ENCODE assay signal across 7 cellular contexts in the genomic region with DNA sequence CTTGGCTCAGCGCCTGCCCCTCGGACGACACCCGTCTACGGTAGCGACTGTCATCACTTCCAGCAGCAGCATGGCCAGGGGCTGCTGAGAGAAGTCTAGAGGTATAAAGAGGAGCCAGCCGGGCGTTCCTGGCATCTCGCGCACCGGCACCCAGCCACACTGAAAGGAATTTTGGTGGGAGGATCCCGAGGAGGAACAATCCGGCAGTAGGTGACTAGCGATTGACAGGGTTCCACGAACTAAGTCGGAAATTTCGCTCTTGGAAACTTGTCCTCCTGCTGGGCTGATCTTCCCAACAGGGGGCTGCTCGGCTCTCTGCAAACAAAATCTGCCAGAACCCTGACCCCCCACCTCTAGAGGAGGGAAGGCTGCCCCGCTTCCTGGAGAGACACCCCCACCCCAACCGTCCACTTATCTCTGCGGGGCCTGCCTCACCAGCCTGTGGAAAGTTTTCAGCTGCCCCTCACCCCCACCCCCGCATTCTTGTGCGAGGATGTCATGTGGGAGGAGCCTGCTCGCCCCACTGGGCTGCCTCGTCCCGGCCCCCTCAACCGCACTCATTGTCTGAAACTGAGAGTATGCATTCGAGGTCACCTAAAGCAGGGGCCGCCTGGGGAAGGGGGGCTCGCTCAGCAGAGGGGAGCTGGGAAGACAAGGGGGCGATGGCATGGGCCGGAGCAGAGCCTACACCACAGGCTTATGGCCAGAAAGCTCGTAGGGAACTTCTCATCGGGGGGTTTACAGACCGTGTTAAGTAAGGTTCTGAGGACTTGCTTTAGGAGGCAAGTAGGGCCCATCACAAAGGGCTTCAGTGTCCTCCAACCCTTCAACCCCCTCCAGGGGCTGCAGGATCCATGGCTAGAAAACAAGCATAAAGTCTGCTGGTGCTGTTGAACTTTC. TPM values are rescaled to one million over a fixed set of nuclear protein-coding genes. Genes with fewer than 3 reads are reported as not detected.
DNase-seq lines count a peak whose midpoint lies in the region; ATAC-seq and TF ChIP-seq lines count a peak whose summit lies in the region.

No MANE protein-coding gene starts in this region.

- TF ChIP-seq POLR2A in IMR-90 (IDR thresholded peaks at IDR 0.05; ENCODE audit: low read depth, low read length), result peak; percentile 4; the same call in 1 of the 2 replicates

- H3K27me3 ChIP-seq in IMR-90 (ENCODE audit: control insufficient read depth, insufficient read depth, low read length) (no peaks in the 10 kb centered on the region), kidney epithelial cell (ENCODE audit: control insufficient read depth, insufficient read depth, low read length) (no peaks in the 10 kb centered on the region), thoracic aorta (replicated peaks; ENCODE audit: insufficient read depth) (no peaks in the 10 kb centered on the region)

- H4K91ac ChIP-seq in IMR-90 (ENCODE audit: insufficient read depth, low read depth, low read length), result peak overlapping the region; percentile 100

- BruUV-seq in IMR-90 (replicated peaks; lab: Mats Ljungman, UMichigan) (no TSS peak), MCF 10A (replicated peaks; lab: Mats Ljungman, UMichigan) (no TSS peak)

- ATAC-seq in IMR-90 (ENCODE audit: low read depth) (peak; percentile 67), thoracic aorta (ENCODE audit: insufficient number of reproducible peaks, low FRiP score, low read depth) (peak; percentile 5), HG03139 (IDR thresholded peaks at IDR 0.05; ENCODE audit: unreplicated experiment) (no peak)

- peak overlapping the region; percentile 98 for H4K5ac ChIP-seq in IMR-90 (ENCODE audit: low read depth, low read length)

- no peaks in the 10 kb centered on the region for H3K9me3 ChIP-seq in IMR-90 (ENCODE audit: control insufficient read depth, insufficient read depth, low read length)
- H3K9me3 ChIP-seq in thoracic aorta, result no peaks in the 10 kb centered on the region

- peaks cover 33% of the 10 kb centered on the region for H3K9me1 ChIP-seq in IMR-90 (ENCODE audit: insufficient read depth, low read length)

- 0% methylated on average over 10 of the region's 35 CpGs; no CpG with 5 or more reads in 1 of the 2 experiments for WGBS in IMR-90 (ENCODE audit: extremely low coverage in 2 of 2, insufficient read length in 1 of 2), 2 experiments

- H2BK120ac ChIP-seq in IMR-90 (ENCODE audit: low read depth, low read length), result peak overlapping the region; percentile 98

- in situ Hi-C loops in IMR-90 (cut with MboI; ENCODE audit: low sequenced_read_pairs), result no loop called here

- peak overlapping the region; percentile 97 for H2BK20ac ChIP-seq in IMR-90 (ENCODE audit: low read depth, low read length)

- H3K36me3 ChIP-seq in IMR-90 (ENCODE audit: control insufficient read depth, insufficient read depth, low read length) (peaks cover 58% of the 10 kb centered on the region), kidney epithelial cell (ENCODE audit: control insufficient read depth, insufficient read depth, low read length) (peaks cover 9% of the 10 kb centered on the region), thoracic aorta (peaks cover 6% of the 10 kb centered on the region)

- peak overlapping the region; percentile 99 for H2BK5ac ChIP-seq in IMR-90 (ENCODE audit: low read depth, low read length, poor library complexity, severe bottlenecking)

- CTCF ChIA-PET in IMR-90 (lab: Yijun Ruan, JAX) (interaction anchor here (0.9 kb wide), 1 partner anchor 64 kb away, joined by 3 read pairs; no protein-coding TSS in a partner anchor), MCF 10A (lab: Yijun Ruan, JAX) (interaction anchor here (3.1 to 15.2 kb wide), 2 partner anchors 8 to 66 kb away, joined by 17 to 156 read pairs; partner anchors contain the start of gene EPHA2)

- H3K9me3 Mint-ChIP-seq in MCF 10A (ENCODE audit: unreplicated experiment), result no peaks in the 10 kb centered on the region

- H2AK5ac ChIP-seq in IMR-90 (ENCODE audit: low read depth, low read length), result peak overlapping the region; percentile 99

- H3K4me3 ChIP-seq in IMR-90 (ENCODE audit: insufficient read depth, low read depth, low read length), result peak overlapping the region; percentile 13
- H3K4me3 ChIP-seq in kidney epithelial cell (ENCODE audit: low read depth, low read length), result peak overlapping the region; percentile 20
- peak overlapping the region; percentile 70 for H3K4me3 ChIP-seq in thoracic aorta

- peak overlapping the region; percentile 99 for H3K56ac ChIP-seq in IMR-90 (ENCODE audit: extremely low read depth, insufficient read depth, low read length)

- peak overlapping the region; percentile 69 for H3K4me3 Mint-ChIP-seq in MCF 10A (ENCODE audit: unreplicated experiment)

- peak overlapping the region; percentile 100 for H2AK9ac ChIP-seq in IMR-90 (replicated peaks; ENCODE audit: low read depth, low read length, poor library complexity)

- H3K27ac ChIP-seq in IMR-90 (ENCODE audit: insufficient read depth, low read length), result peak overlapping the region; percentile 99
- peak overlapping the region; percentile 91 to 96 for H3K27ac ChIP-seq in thoracic aorta

- no peak for TF ChIP-seq RAD21 in IMR-90 (IDR thresholded peaks at IDR 0.05; ENCODE audit: low read length)

- H2BK15ac ChIP-seq in IMR-90 (ENCODE audit: low read depth, low read length), result peak overlapping the region; percentile 98

- peak overlapping the region; percentile 98 for H3K23ac ChIP-seq in IMR-90 (ENCODE audit: low read depth, low read length)

- H3K36me3 Mint-ChIP-seq in MCF 10A (ENCODE audit: insufficient read depth, unreplicated experiment), result peaks cover 92% of the 10 kb centered on the region

- peak overlapping the region; percentile 53 for H3K27ac Mint-ChIP-seq in MCF 10A (ENCODE audit: low read depth, unreplicated experiment)

- H4K20me1 ChIP-seq in IMR-90 (ENCODE audit: insufficient read depth, low read length), result peaks cover 20% of the 10 kb centered on the region

- H3K9ac ChIP-seq in IMR-90 (ENCODE audit: low read depth, low read length), result peak overlapping the region; percentile 87

- H3K4me1 Mint-ChIP-seq in MCF 10A (ENCODE audit: insufficient read depth, unreplicated experiment), result peaks cover 57% of the 10 kb centered on the region

- peak overlapping the region; percentile 98 for H3K14ac ChIP-seq in IMR-90 (replicated peaks; ENCODE audit: low read depth, low read length)

- POLR2A ChIA-PET in IMR-90 (lab: Charles Lee; ENCODE audit: unreplicated experiment), result interaction anchor here (1.1 kb wide), 1 partner anchor 35 kb away, joined by 4 read pairs; no protein-coding TSS in a partner anchor
- POLR2A ChIA-PET in MCF 10A (lab: Yijun Ruan, JAX), result interaction anchor here (0.8 to 6.7 kb wide), 14 partner anchors 10 to 223 kb away, joined by 3 to 112 read pairs (median 6); partner anchors contain the start of genes CPLANE2 and EPHA2

- H3K79me1 ChIP-seq in IMR-90 (ENCODE audit: low read depth in 1 of 2, low read length in 2 of 2), result peaks cover 16 to 93% of the 10 kb centered on the region in 2 experiments; a peak in 3 of 4 replicates

- peak overlapping the region; percentile 99 for H3K4ac ChIP-seq in IMR-90 (ENCODE audit: low read depth, low read length)

- intact Hi-C loops in IMR-90 (cut with micrococcal nuclease), result loop anchor here (2.0 kb wide), 2 partner anchors 41 to 67 kb away; no protein-coding TSS in a partner anchor
- intact Hi-C loops in MCF 10A (cut with micrococcal nuclease), result loop anchor here (1.0 to 10.0 kb wide), 4 partner anchors 10 to 99 kb away; partner anchors contain the start of gene EPHA2

- no peaks in the 10 kb centered on the region for H3K27me3 Mint-ChIP-seq in MCF 10A (ENCODE audit: insufficient read depth, unreplicated experiment)

- dilution Hi-C loops in IMR-90 (cut with HindIII; ENCODE audit: low sequenced_read_pairs, unreplicated experiment), result no loop called here

- TF ChIP-seq CTCF in IMR-90 (conservative IDR thresholded peaks at IDR 0.05; ENCODE audit: low read depth, low read length), result no peak
- no peak for TF ChIP-seq CTCF in MCF 10A (IDR thresholded peaks at IDR 0.05; ENCODE audit: unreplicated experiment)
- TF ChIP-seq CTCF in kidney epithelial cell (IDR thresholded peaks at IDR 0.05; ENCODE audit: insufficient read depth, low read length, poor library complexity, severe bottlenecking), result no peak
- TF ChIP-seq CTCF in thoracic aorta (IDR thresholded peaks at IDR 0.05), result no peak

- DNase-seq in IMR-90 (peak; percentile 92), MCF 10A (ENCODE audit: unreplicated experiment) (peak; percentile 80), kidney epithelial cell (ENCODE audit: low read depth) (peak; percentile 69), thoracic aorta (ENCODE audit: low spot score) (no peak), GF-D8 (lab: John Stamatoyannopoulos, UW) (no peak)
- DNase-seq in activated CD8-positive, alpha-beta memory T cell treated with anti-CD3 and anti-CD28 coated beads, Interleukin-2, amount 50 U/mL, for 48 hours, result no peak

- H2AFZ ChIP-seq in IMR-90 (replicated peaks; ENCODE audit: low read length, poor library complexity), result peak overlapping the region; percentile 75

- H3K4me1 ChIP-seq in IMR-90 (ENCODE audit: control insufficient read depth, insufficient read depth, low read length) (peaks cover 51% of the 10 kb centered on the region), thoracic aorta (ENCODE audit: control insufficient read depth in 1 of 2, low read depth in 2 of 2) (peaks cover 30 to 74% of the 10 kb centered on the region in 2 donors)

- peak overlapping the region; percentile 94 to 98 for H4K8ac ChIP-seq in IMR-90 (ENCODE audit: low read depth in 2 of 2, low read length in 2 of 2)

- peak overlapping the region; percentile 72 for H3K4me2 ChIP-seq in IMR-90 (ENCODE audit: low read depth, low read length)

- peak overlapping the region; percentile 95 for H3K18ac ChIP-seq in IMR-90 (ENCODE audit: low read depth, low read length)

TF ChIP-seq in IMR-90, 13 proteins besides CTCF, POLR2A, EP300 and RAD21:
- TF ChIP-seq MXI1 (IDR thresholded peaks at IDR 0.05; ENCODE audit: borderline replicate concordance, low read depth, low read length) (peak; percentile 33; the same call in 1 of the 2 replicates), CHD1 (IDR thresholded peaks at IDR 0.05; ENCODE audit: low read depth, low read length) (no peak), MAZ (IDR thresholded peaks at IDR 0.05; ENCODE audit: borderline replicate concordance, low read depth, low read length) (peak; percentile 98), BHLHE40 (IDR thresholded peaks at IDR 0.05; ENCODE audit: low read depth, low read length) (0 out of 2 replicates have a peak, but pooled peaks have one; percentile 7), FOS (IDR thresholded peaks at IDR 0.05; ENCODE audit: low read depth, low read length) (peak; percentile 36; the same call in 1 of the 2 replicates)

RNA-seq across cellular contexts. Expression of gene EPHA2, which starts 9.6 kb away (rescaled TPM):
- total RNA-seq in IMR-90 (2012; rRNA removed), result 22.5 and 24.0 TPM in 2 replicates
- polyA plus RNA-seq in IMR-90 (2012; rRNA removed), result 72.6 and 82.5 TPM in 2 replicates
- polyA plus RNA-seq in IMR-90 (2012; cell fraction: cytosol; rRNA removed), result 65.8 and 89.5 TPM in 2 replicates
- polyA plus RNA-seq in IMR-90 (2012; cell fraction: nucleus; rRNA removed; ENCODE audit: low replicate concordance), result 96.5 and 215 TPM in 2 replicates
- total RNA-seq in MCF 10A (2022), result 206 and 248 TPM in 2 replicates
- total RNA-seq in kidney epithelial cell, result 211 and 234 TPM in 2 replicates
- total RNA-seq in thoracic aorta, result 10 to 100 TPM; 20.3 to 32.9 TPM

Comparison
In these comparisons a context has a peak if more than half of its experiments do, and no peak if none do; other contexts are left out.
1. DNase-seq: peak in IMR-90 (single experiment), MCF 10A (single experiment) and kidney epithelial cell (single experiment); none in thoracic aorta (single experiment), GF-D8 (single experiment) and activated CD8-positive, alpha-beta memory T cell treated with anti-CD3 and anti-CD28 coated beads, Interleukin-2, amount 50 U/mL, for 48 hours (single experiment).
2. H3K4me3 ChIP-seq: peak in every context shown above with its lines; median percentile 70 in thoracic aorta; 20 in kidney epithelial cell; 13 in IMR-90.